In genomic region chr1:236540813-236541465, GRCh38 we compare ENCODE assay signal across 16 cellular contexts.
"Had no signal": no experiment of that assay in that cellular context is flagged by ENCODE, and none has a peak within 500 bp of the region (broad histone marks: within the 10 kb centered on the region; RNA-seq: fewer than 3 reads in every experiment).

No MANE protein-coding gene starts in this region.

- H3K27me3 Mint-ChIP-seq: activated CD4-positive, alpha-beta memory T cell treated with anti-CD3 and anti-CD28 coated beads for 36 hours; natural killer cell treated with Interleukin-12 subunit alpha and Interleukin-12 subunit beta and Interleukin-15 and Interleukin-18, amount 100 ng/mL, for 72 hours had no signal

- H3K4me1 ChIP-seq: gastroesophageal sphincter had no signal

- DNase-seq: activated CD4-positive, alpha-beta memory T cell treated with anti-CD3 and anti-CD28 coated beads for 36 hours; activated CD4-positive, alpha-beta T cell treated with anti-CD3 and anti-CD28 coated beads for 4 hours; activated effector memory CD4-positive, alpha-beta T cell treated with anti-CD3 and anti-CD28 coated beads, Interleukin-2, amount 50 U/mL, for 16 hours; activated T-cell treated with anti-CD3 and anti-CD28 coated beads, Interleukin-2, amount 50 U/mL, for 1 hour; body of pancreas; central memory CD4-positive, alpha-beta T cell; heart left ventricle; kidney glomerular epithelial cell; pancreas; stimulated activated CD4-positive, alpha-beta T cell treated with anti-CD3 and anti-CD28 coated beads, Interleukin-4, amount 100 ng/mL, for 1 hour had no signal

- H3K4me3 ChIP-seq: body of pancreas, gastroesophageal sphincter, heart left ventricle, pancreas, smooth muscle cell, thoracic aorta had no signal

- H3K9me3 Mint-ChIP-seq: activated CD4-positive, alpha-beta memory T cell treated with anti-CD3 and anti-CD28 coated beads for 36 hours; natural killer cell treated with Interleukin-12 subunit alpha and Interleukin-12 subunit beta and Interleukin-15 and Interleukin-18, amount 100 ng/mL, for 72 hours; WTC11 had no signal

- H3K27ac ChIP-seq: body of pancreas, gastroesophageal sphincter, heart left ventricle, neutrophil, pancreas, thoracic aorta had no signal

- H3K27me3 ChIP-seq: body of pancreas, gastroesophageal sphincter, heart left ventricle, neutrophil, pancreas had no signal

- H3K27ac Mint-ChIP-seq: activated CD4-positive, alpha-beta memory T cell treated with anti-CD3 and anti-CD28 coated beads for 36 hours; natural killer cell treated with Interleukin-12 subunit alpha and Interleukin-12 subunit beta and Interleukin-15 and Interleukin-18, amount 100 ng/mL, for 72 hours; WTC11 had no signal

- H3K4me3 Mint-ChIP-seq: activated CD4-positive, alpha-beta memory T cell treated with anti-CD3 and anti-CD28 coated beads for 36 hours; natural killer cell treated with Interleukin-12 subunit alpha and Interleukin-12 subunit beta and Interleukin-15 and Interleukin-18, amount 100 ng/mL, for 72 hours; WTC11 had no signal

- H3K9me3 ChIP-seq: body of pancreas, gastroesophageal sphincter, heart left ventricle, neutrophil, pancreas, thoracic aorta had no signal
